7 cellular contexts compared by ENCODE assay signal in the genomic region with DNA sequence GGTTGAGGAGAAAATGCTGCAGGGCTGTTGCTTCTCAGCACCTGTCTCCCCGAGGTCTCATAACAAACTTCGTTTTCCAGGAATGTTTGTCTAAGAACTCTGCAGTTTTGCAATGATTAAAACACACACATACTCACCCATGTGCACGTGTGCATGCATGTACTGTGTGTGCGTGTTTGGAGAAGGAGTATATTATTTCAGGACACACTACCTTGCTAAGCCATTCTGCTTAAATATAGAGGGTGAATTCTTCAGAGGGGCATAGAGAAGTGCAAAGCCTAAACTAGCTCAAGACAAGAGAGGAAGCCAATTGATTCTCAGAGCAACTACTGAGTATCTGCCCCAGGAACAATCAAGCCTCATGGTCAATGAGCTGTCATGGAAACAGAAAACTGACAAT.
"Had no signal": no experiment of that assay in that cellular context is flagged by ENCODE, and none has a peak within 500 bp of the region (broad histone marks: within the 10 kb centered on the region; RNA-seq: fewer than 3 reads in every experiment).

No MANE protein-coding gene starts in this region.

- FAIRE-seq: HTR-8/SVneo, K562 had no signal

- H3K4me3 ChIP-seq: GM23248, K562 had no signal

- DNase-seq: GM23248, H7, HCEC 1CT, IMR-90, KG1 had no signal

- H3K9ac ChIP-seq: GM23248 had no signal

- H2AFZ ChIP-seq: GM23248 had no signal

- H3K27ac ChIP-seq: GM23248 had no signal

- ATAC-seq: K562 had no signal
